23 cellular contexts compared by ENCODE assay signal in genomic region chr5:62488531-62488930, GRCh38.
"Had no signal": no experiment of that assay in that cellular context is flagged by ENCODE, and none has a peak within 500 bp of the region (broad histone marks: within the 10 kb centered on the region; RNA-seq: fewer than 3 reads in every experiment).

No MANE protein-coding gene starts in this region.

- H3K4me3 Mint-ChIP-seq: activated CD4-positive, alpha-beta T cell treated with anti-CD3 and anti-CD28 coated beads for 36 hours; activated CD8-positive, alpha-beta T cell treated with anti-CD3 and anti-CD28 coated beads, Interleukin-2, amount 10 ng/mL, durations not matched to agents 7 days and 5 days; activated naive CD8-positive, alpha-beta T cell; activated T-cell treated with anti-CD3 and anti-CD28 coated beads, Interleukin-2, amount 50 U/mL, for 72 hours; endodermal cell; naive thymus-derived CD8-positive, alpha-beta T cell; neural progenitor cell; stimulated activated naive B cell treated with anti-CD40 and anti-IgM and Interleukin-4, amounts not matched to agents 10 μg/mL and 1 μg/mL and 100 μg/mL, for 72 hours had no signal

- DNase-seq: activated CD4-positive, alpha-beta T cell treated with anti-CD3 and anti-CD28 coated beads for 36 hours; activated CD8-positive, alpha-beta T cell treated with anti-CD3 and anti-CD28 coated beads, Interleukin-2, amount 10 ng/mL, durations not matched to agents 7 days and 5 days; activated naive CD4-positive, alpha-beta T cell treated with Interleukin-2 at 50 U/mL for 16 hours; activated T-cell treated with anti-CD3 and anti-CD28 coated beads for 4 hours; activated T-cell treated with anti-CD3 and anti-CD28 coated beads, Interleukin-2, amount 50 U/mL, for 72 hours; aorta; body of pancreas; cortex of kidney; endodermal cell; foreskin melanocyte; heart right ventricle; left ventricle myocardium inferior; naive thymus-derived CD8-positive, alpha-beta T cell; right cardiac atrium; stimulated activated CD4-positive, alpha-beta T cell treated with anti-CD3 and anti-CD28 coated beads, Interleukin-15, amount 100 ng/mL, for 24 hours; stimulated activated CD4-positive, alpha-beta T cell treated with anti-CD3 and anti-CD28 coated beads, Interleukin-2, amount 100 ng/mL, for 24 hours; stimulated activated naive B cell treated with anti-CD40 and anti-IgM and Interleukin-4, amounts not matched to agents 10 μg/mL and 1 μg/mL and 100 μg/mL, for 72 hours; tibial artery; upper lobe of right lung had no signal

- H3K27me3 Mint-ChIP-seq: activated CD4-positive, alpha-beta T cell treated with anti-CD3 and anti-CD28 coated beads for 36 hours; activated naive CD8-positive, alpha-beta T cell; naive thymus-derived CD8-positive, alpha-beta T cell; stimulated activated naive B cell treated with anti-CD40 and anti-IgM and Interleukin-4, amounts not matched to agents 10 μg/mL and 1 μg/mL and 100 μg/mL, for 72 hours had no signal

- H3K9me3 Mint-ChIP-seq: activated T-cell treated with anti-CD3 and anti-CD28 coated beads, Interleukin-2, amount 50 U/mL, for 72 hours; endodermal cell; naive thymus-derived CD8-positive, alpha-beta T cell; neural progenitor cell; stimulated activated naive B cell treated with anti-CD40 and anti-IgM and Interleukin-4, amounts not matched to agents 10 μg/mL and 1 μg/mL and 100 μg/mL, for 72 hours had no signal

- H3K4me3 ChIP-seq: body of pancreas, esophagus muscularis mucosa, heart right ventricle, left ventricle myocardium inferior, neural progenitor cell, suprapubic skin, tibial artery, upper lobe of right lung had no signal

- H3K27me3 ChIP-seq: body of pancreas, esophagus muscularis mucosa, heart right ventricle, neural progenitor cell, suprapubic skin, tibial artery, upper lobe of right lung had no signal

- ATAC-seq: activated CD4-positive, alpha-beta T cell treated with anti-CD3 and anti-CD28 coated beads for 36 hours; activated CD8-positive, alpha-beta T cell treated with anti-CD3 and anti-CD28 coated beads, Interleukin-2, amount 10 ng/mL, durations not matched to agents 7 days and 5 days; activated T-cell treated with anti-CD3 and anti-CD28 coated beads, Interleukin-2, amount 50 U/mL, for 72 hours; body of pancreas; heart right ventricle; naive thymus-derived CD8-positive, alpha-beta T cell; right cardiac atrium; stimulated activated naive B cell treated with anti-CD40 and anti-IgM and Interleukin-4, amounts not matched to agents 10 μg/mL and 1 μg/mL and 100 μg/mL, for 72 hours; upper lobe of right lung had no signal

- H3K27ac ChIP-seq: body of pancreas, esophagus muscularis mucosa, heart right ventricle, left ventricle myocardium inferior, neural progenitor cell, suprapubic skin, tibial artery, upper lobe of right lung had no signal

- H3K9me3 ChIP-seq: body of pancreas, esophagus muscularis mucosa, heart right ventricle, left ventricle myocardium inferior, suprapubic skin, tibial artery, upper lobe of right lung had no signal

- H3K27ac Mint-ChIP-seq: activated CD4-positive, alpha-beta T cell treated with anti-CD3 and anti-CD28 coated beads for 36 hours; activated CD8-positive, alpha-beta T cell treated with anti-CD3 and anti-CD28 coated beads, Interleukin-2, amount 10 ng/mL, durations not matched to agents 7 days and 5 days; activated naive CD8-positive, alpha-beta T cell; endodermal cell; neural progenitor cell; stimulated activated naive B cell treated with anti-CD40 and anti-IgM and Interleukin-4, amounts not matched to agents 10 μg/mL and 1 μg/mL and 100 μg/mL, for 72 hours had no signal

- H3K4me1 Mint-ChIP-seq: activated CD4-positive, alpha-beta T cell treated with anti-CD3 and anti-CD28 coated beads for 36 hours; endodermal cell; naive thymus-derived CD8-positive, alpha-beta T cell; neural progenitor cell; stimulated activated naive B cell treated with anti-CD40 and anti-IgM and Interleukin-4, amounts not matched to agents 10 μg/mL and 1 μg/mL and 100 μg/mL, for 72 hours had no signal
